1 cellular context compared by ENCODE assay signal in genomic region chr2:98087447-98088065, GRCh38.
TF ChIP-seq lines count a peak whose summit lies in the region.

No MANE protein-coding gene starts in this region.

TF ChIP-seq in H1, 55 proteins besides CTCF, POLR2A, EP300 and RAD21:
- TF ChIP-seq RBBP5 (IDR thresholded peaks at IDR 0.05; ENCODE audit: borderline replicate concordance, low read depth, low read length) (no peak), ATF2 (IDR thresholded peaks at IDR 0.05; ENCODE audit: low read length) (no peak), FOSL1 (IDR thresholded peaks at IDR 0.05; ENCODE audit: insufficient read depth, low read depth, low read length) (no peak), ZNF274 (IDR thresholded peaks at IDR 0.05; ENCODE audit: borderline replicate concordance, extremely low read depth, low read length) (no peak), BACH1 (IDR thresholded peaks at IDR 0.05; ENCODE audit: low read length) (no peak), CREB1 (IDR thresholded peaks at IDR 0.05) (no peak), MAFK (IDR thresholded peaks at IDR 0.05; ENCODE audit: low read depth, low read length) (no peak), SUZ12 (IDR thresholded peaks at IDR 0.05; ENCODE audit: low read length) (peak; percentile 17; the same call in 1 of the 2 replicates)
- TF ChIP-seq, protein P1, sequence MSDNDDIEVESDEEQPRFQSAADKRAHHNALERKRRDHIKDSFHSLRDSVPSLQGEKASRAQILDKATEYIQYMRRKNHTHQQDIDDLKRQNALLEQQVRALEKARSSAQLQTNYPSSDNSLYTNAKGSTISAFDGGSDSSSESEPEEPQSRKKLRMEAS (IDR thresholded peaks at IDR 0.05), result no peak
TF ChIP-seq in H1: peak in this region for 1.
